ENCODE assay signal across 1 cellular context in the genomic region with DNA sequence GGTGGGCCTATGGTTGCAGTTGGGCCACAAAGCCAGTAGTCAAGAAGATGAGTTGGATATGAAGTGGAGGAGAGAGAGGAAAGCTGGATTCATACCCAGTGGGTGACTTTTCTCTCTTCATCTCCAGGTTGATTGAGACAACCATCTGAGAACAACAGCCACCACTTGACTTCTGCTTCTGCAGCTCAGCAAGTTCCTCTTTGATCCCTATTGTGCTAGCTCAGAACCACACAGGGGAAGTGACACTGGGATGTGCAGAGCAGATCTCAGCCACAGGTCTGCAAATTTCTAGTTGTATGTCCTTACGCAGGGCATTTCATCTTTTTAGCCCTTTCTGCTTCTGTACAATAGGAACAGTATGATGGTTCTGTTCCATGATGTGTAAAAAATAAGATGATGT.
TF ChIP-seq lines count a peak whose summit lies in the region.

No MANE protein-coding gene starts in this region.

TF ChIP-seq in GM23338, 12 proteins besides CTCF, POLR2A, EP300 and RAD21 (continued from another document):
- TF ChIP-seq, protein P1, sequence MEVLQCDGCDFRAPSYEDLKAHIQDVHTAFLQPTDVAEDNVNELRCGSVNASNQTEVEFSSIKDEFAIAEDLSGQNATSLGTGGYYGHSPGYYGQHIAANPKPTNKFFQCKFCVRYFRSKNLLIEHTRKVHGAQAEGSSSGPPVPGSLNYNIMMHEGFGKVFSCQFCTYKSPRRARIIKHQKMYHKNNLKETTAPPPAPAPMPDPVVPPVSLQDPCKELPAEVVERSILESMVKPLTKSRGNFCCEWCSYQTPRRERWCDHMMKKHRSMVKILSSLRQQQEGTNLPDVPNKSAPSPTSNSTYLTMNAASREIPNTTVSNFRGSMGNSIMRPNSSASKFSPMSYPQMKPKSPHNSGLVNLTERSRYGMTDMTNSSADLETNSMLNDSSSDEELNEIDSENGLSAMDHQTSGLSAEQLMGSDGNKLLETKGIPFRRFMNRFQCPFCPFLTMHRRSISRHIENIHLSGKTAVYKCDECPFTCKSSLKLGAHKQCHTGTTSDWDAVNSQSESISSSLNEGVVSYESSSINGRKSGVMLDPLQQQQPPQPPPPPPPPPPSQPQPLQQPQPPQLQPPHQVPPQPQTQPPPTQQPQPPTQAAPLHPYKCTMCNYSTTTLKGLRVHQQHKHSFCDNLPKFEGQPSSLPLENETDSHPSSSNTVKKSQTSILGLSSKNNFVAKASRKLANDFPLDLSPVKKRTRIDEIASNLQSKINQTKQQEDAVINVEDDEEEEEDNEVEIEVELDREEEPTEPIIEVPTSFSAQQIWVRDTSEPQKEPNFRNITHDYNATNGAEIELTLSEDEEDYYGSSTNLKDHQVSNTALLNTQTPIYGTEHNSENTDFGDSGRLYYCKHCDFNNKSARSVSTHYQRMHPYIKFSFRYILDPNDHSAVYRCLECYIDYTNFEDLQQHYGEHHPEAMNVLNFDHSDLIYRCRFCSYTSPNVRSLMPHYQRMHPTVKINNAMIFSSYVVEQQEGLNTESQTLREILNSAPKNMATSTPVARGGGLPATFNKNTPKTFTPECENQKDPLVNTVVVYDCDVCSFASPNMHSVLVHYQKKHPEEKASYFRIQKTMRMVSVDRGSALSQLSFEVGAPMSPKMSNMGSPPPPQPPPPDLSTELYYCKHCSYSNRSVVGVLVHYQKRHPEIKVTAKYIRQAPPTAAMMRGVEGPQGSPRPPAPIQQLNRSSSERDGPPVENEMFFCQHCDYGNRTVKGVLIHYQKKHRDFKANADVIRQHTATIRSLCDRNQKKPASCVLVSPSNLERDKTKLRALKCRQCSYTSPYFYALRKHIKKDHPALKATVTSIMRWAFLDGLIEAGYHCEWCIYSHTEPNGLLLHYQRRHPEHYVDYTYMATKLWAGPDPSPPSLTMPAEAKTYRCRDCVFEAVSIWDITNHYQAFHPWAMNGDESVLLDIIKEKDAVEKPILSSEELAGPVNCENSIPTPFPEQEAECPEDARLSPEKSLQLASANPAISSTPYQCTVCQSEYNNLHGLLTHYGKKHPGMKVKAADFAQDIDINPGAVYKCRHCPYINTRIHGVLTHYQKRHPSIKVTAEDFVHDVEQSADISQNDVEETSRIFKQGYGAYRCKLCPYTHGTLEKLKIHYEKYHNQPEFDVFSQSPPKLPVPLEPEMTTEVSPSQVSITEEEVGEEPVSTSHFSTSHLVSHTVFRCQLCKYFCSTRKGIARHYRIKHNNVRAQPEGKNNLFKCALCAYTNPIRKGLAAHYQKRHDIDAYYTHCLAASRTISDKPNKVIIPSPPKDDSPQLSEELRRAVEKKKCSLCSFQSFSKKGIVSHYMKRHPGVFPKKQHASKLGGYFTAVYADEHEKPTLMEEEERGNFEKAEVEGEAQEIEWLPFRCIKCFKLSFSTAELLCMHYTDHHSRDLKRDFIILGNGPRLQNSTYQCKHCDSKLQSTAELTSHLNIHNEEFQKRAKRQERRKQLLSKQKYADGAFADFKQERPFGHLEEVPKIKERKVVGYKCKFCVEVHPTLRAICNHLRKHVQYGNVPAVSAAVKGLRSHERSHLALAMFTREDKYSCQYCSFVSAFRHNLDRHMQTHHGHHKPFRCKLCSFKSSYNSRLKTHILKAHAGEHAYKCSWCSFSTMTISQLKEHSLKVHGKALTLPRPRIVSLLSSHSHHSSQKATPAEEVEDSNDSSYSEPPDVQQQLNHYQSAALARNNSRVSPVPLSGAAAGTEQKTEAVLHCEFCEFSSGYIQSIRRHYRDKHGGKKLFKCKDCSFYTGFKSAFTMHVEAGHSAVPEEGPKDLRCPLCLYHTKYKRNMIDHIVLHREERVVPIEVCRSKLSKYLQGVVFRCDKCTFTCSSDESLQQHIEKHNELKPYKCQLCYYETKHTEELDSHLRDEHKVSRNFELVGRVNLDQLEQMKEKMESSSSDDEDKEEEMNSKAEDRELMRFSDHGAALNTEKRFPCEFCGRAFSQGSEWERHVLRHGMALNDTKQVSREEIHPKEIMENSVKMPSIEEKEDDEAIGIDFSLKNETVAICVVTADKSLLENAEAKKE (CRISPR knock-in tag; IDR thresholded peaks at IDR 0.05): no peak
- no peak for TF ChIP-seq CREB1 (CRISPR knock-in tag; IDR thresholded peaks at IDR 0.05; ENCODE audit: low read depth)
